Comparison of ENCODE assay signal across 8 cellular contexts in genomic region chr20:47620808-47621805, GRCh38.
DNase-seq lines count a peak whose midpoint lies in the region; ATAC-seq and TF ChIP-seq lines count a peak whose summit lies in the region.

No MANE protein-coding gene starts in this region.

- intact Hi-C loops in sciatic nerve (cut with DNase I): loop anchor here (10.0 kb wide), 1 partner anchor 866 kb away; no protein-coding TSS in a partner anchor

- H3K4me3 ChIP-seq in AG04450 (ENCODE audit: low read depth, low read length) (no peak overlapping the region), WI38 (ENCODE audit: low read depth, low read length) (no peak overlapping the region)

- CTCF ChIA-PET in AG04450 (lab: Charles Lee): interaction anchor here (0.5 to 2.6 kb wide), 52 partner anchors 9 to 868 kb away, joined by 3 to 69 read pairs (median 4); partner anchors contain the start of genes NCOA3 and ZMYND8

- no peak overlapping the region for H3K27ac ChIP-seq in AG04450 (ENCODE audit: low read depth, low read length)

- TF ChIP-seq CTCF in AG04450 (IDR thresholded peaks at IDR 0.05; ENCODE audit: low read depth, low read length): peak; percentile 85
- TF ChIP-seq CTCF in WI38 (IDR thresholded peaks at IDR 0.05; ENCODE audit: low read depth, low read length): peak; percentile 50; the same call in 1 of the 2 replicates

- POLR2A ChIA-PET in AG04450 (lab: Yijun Ruan, JAX): interaction anchor here (0.6 kb wide), 1 partner anchor 305 kb away, joined by 4 read pairs; no protein-coding TSS in a partner anchor

- H3K9me3 ChIP-seq in AG04450 (ENCODE audit: control insufficient read depth, insufficient read depth, low read length): no peaks in the 10 kb centered on the region

- H3K27me3 ChIP-seq in AG04450 (ENCODE audit: control insufficient read depth, insufficient read depth, low read length): no peaks in the 10 kb centered on the region

- peak; percentile 37 for DNase-seq in AG04450 (ENCODE audit: low read depth, low spot score)
- DNase-seq in GF-D8 (lab: John Stamatoyannopoulos, UW): peak; percentile 21
- peak; percentile 60 for DNase-seq in NCI-H1694 treated with DMSO at 0.1 percent for 48 hours (lab: John Stamatoyannopoulos, UW)
- peak; percentile 30 for DNase-seq in germinal center (ENCODE audit: low spot score)
- DNase-seq in sciatic nerve (ENCODE audit: low spot score): no peak

- peak; percentile 56 for ATAC-seq in sciatic nerve
- no peak for ATAC-seq in HG03460 (IDR thresholded peaks at IDR 0.05; ENCODE audit: unreplicated experiment)
- ATAC-seq in HG03565 (IDR thresholded peaks at IDR 0.05; ENCODE audit: unreplicated experiment): no peak
